In genomic region chrX:130994671-130995070, GRCh38 we compare ENCODE assay signal across 8 cellular contexts.
DNase-seq lines count a peak whose midpoint lies in the region; ATAC-seq and TF ChIP-seq lines count a peak whose summit lies in the region.

No MANE protein-coding gene starts in this region.

- H3K9me3 Mint-ChIP-seq in nephron = no peaks in the 10 kb centered on the region

- DNase-seq in NCI-H748 (lab: John Stamatoyannopoulos, UW; ENCODE audit: unreplicated experiment) (peak; percentile 59), NCI-H748 treated with DMSO at 0.1 percent for 48 hours (lab: John Stamatoyannopoulos, UW) (no peak), M059J (ENCODE audit: low read depth) (peak; percentile 33), amniotic epithelial cell (ENCODE audit: low read depth) (peak; percentile 1), NCI-H524 treated with DMSO at 0.1 percent for 48 hours (lab: John Stamatoyannopoulos, UW) (no peak), ecto neural progenitor cell (ENCODE audit: low spot score) (no peak)

- peaks cover 14% of the 10 kb centered on the region for H3K27me3 Mint-ChIP-seq in nephron (ENCODE audit: low read depth)

- no peaks in the 10 kb centered on the region for H3K36me3 Mint-ChIP-seq in nephron (ENCODE audit: low read depth)

- H3K27ac Mint-ChIP-seq in nephron = no peak overlapping the region

- H3K4me1 Mint-ChIP-seq in nephron = peaks cover 16% of the 10 kb centered on the region

- ATAC-seq in HG02763 (IDR thresholded peaks at IDR 0.05; ENCODE audit: unreplicated experiment) = no peak

- H3K4me3 Mint-ChIP-seq in nephron = no peak overlapping the region

- TF ChIP-seq CTCF in nephron (IDR thresholded peaks at IDR 0.05; ENCODE audit: unreplicated experiment in 3 of 3) = peak; percentile 64 to 71 (median 70)

Comparison
In these comparisons a context has a peak if more than half of its experiments do, and no peak if none do; other contexts are left out.
1. DNase-seq: peak in NCI-H748 (single experiment), M059J (single experiment) and amniotic epithelial cell (single experiment); none in NCI-H748 treated with DMSO at 0.1 percent for 48 hours (single experiment), NCI-H524 treated with DMSO at 0.1 percent for 48 hours (single experiment) and ecto neural progenitor cell (single experiment).